1 cellular context compared by ENCODE assay signal in genomic region chr2:20588918-20589871, GRCh38.
TF ChIP-seq lines count a peak whose summit lies in the region.

No MANE protein-coding gene starts in this region.

TF ChIP-seq in H1, 55 proteins besides CTCF, POLR2A, EP300 and RAD21:
- TF ChIP-seq USF2 (IDR thresholded peaks at IDR 0.05; ENCODE audit: low read length) (no peak), MAFK (IDR thresholded peaks at IDR 0.05; ENCODE audit: low read depth, low read length) (no peak), JUN (IDR thresholded peaks at IDR 0.05; ENCODE audit: low read depth, low read length) (no peak), HDAC6 (IDR thresholded peaks at IDR 0.05; ENCODE audit: low read depth, low read length) (no peak), SIX5 (IDR thresholded peaks at IDR 0.05; ENCODE audit: low read depth, low read length) (no peak)
